In genomic region chr5:150573216-150573615, GRCh38 we compare ENCODE assay signal across 15 cellular contexts.
DNase-seq lines count a peak whose midpoint lies in the region; ATAC-seq and TF ChIP-seq lines count a peak whose summit lies in the region.
"Had no signal": no experiment of that assay in that cellular context is flagged by ENCODE, and none has a peak within 500 bp of the region (broad histone marks: within the 10 kb centered on the region; RNA-seq: fewer than 3 reads in every experiment).

No MANE protein-coding gene starts in this region.

- H3K36me3 Mint-ChIP-seq in natural killer cell treated with Interleukin-12 subunit alpha and Interleukin-12 subunit beta and Interleukin-15 and Interleukin-18, amount 100 ng/mL, for 72 hours, result no peaks in the 10 kb centered on the region
- H3K36me3 Mint-ChIP-seq in natural killer cell (no peaks in the 10 kb centered on the region), nephron (ENCODE audit: low read depth) (no peaks in the 10 kb centered on the region)
- H3K36me3 Mint-ChIP-seq: CD4-positive, CD25-positive, alpha-beta regulatory T cell had no signal

- H3K4me1 Mint-ChIP-seq in natural killer cell treated with Interleukin-12 subunit alpha and Interleukin-12 subunit beta and Interleukin-15 and Interleukin-18, amount 100 ng/mL, for 72 hours (ENCODE audit: low read depth in 2 of 2), result no peaks in the 10 kb centered on the region
- H3K4me1 Mint-ChIP-seq in natural killer cell (no peaks in the 10 kb centered on the region), nephron (peaks cover 36% of the 10 kb centered on the region)
- H3K4me1 Mint-ChIP-seq: CD4-positive, CD25-positive, alpha-beta regulatory T cell had no signal

- intact Hi-C loops in natural killer cell (cut with micrococcal nuclease), result no loop called here

- H3K27me3 Mint-ChIP-seq in natural killer cell treated with Interleukin-12 subunit alpha and Interleukin-12 subunit beta and Interleukin-15 and Interleukin-18, amount 100 ng/mL, for 72 hours, result no peaks in the 10 kb centered on the region
- H3K27me3 Mint-ChIP-seq in natural killer cell (ENCODE audit: low read depth in 2 of 2), result peaks cover 0 to 2% of the 10 kb centered on the region in 2 donors
- peaks cover 6% of the 10 kb centered on the region for H3K27me3 Mint-ChIP-seq in nephron (ENCODE audit: low read depth)
- H3K27me3 Mint-ChIP-seq: CD4-positive, CD25-positive, alpha-beta regulatory T cell had no signal

- H3K9me3 Mint-ChIP-seq in natural killer cell treated with Interleukin-12 subunit alpha and Interleukin-12 subunit beta and Interleukin-15 and Interleukin-18, amount 100 ng/mL, for 72 hours, result no peaks in the 10 kb centered on the region
- H3K9me3 Mint-ChIP-seq in natural killer cell, result no peaks in the 10 kb centered on the region
- no peaks in the 10 kb centered on the region for H3K9me3 Mint-ChIP-seq in nephron
- H3K9me3 Mint-ChIP-seq: CD4-positive, CD25-positive, alpha-beta regulatory T cell had no signal

- H3K4me3 ChIP-seq in fibroblast of villous mesenchyme (ENCODE audit: low read depth, low read length), result no peak overlapping the region
- H3K4me3 ChIP-seq: BLaER1 treated with 17β-estradiol and CSF1 and Interleukin-3, amounts not matched to agents 10 nM and 100 nM; GM12878; GM23248 had no signal

- ATAC-seq in natural killer cell treated with Interleukin-12 subunit alpha and Interleukin-12 subunit beta and Interleukin-15 and Interleukin-18, amount 100 ng/mL, for 72 hours, result no peak
- ATAC-seq in natural killer cell (no peak), HG03439 (IDR thresholded peaks at IDR 0.05; ENCODE audit: unreplicated experiment) (no peak)

- TF ChIP-seq CTCF in natural killer cell (IDR thresholded peaks at IDR 0.05) (no peak), fibroblast of villous mesenchyme (IDR thresholded peaks at IDR 0.05; ENCODE audit: insufficient read depth, low read depth, low read length) (no peak), nephron (IDR thresholded peaks at IDR 0.05; ENCODE audit: unreplicated experiment in 3 of 3) (no peak)

- peak; percentile 32 for DNase-seq in natural killer cell treated with Interleukin-12 subunit alpha and Interleukin-12 subunit beta and Interleukin-15 and Interleukin-18, amount 100 ng/mL, for 72 hours (ENCODE audit: low spot score)
- DNase-seq in natural killer cell, result no peak
- peak; percentile 56 for DNase-seq in fibroblast of villous mesenchyme (ENCODE audit: low read depth)
- DNase-seq in putamen (ENCODE audit: low spot score), result no peak
- no peak for DNase-seq in ecto neural progenitor cell (ENCODE audit: low spot score)
- DNase-seq in SHP77 treated with DMSO at 0.1 percent for 48 hours (lab: John Stamatoyannopoulos, UW), result no peak
- DNase-seq: ACHN; Calu3; CD4-positive, CD25-positive, alpha-beta regulatory T cell; DMS 273 treated with DMSO at 0.1 percent for 48 hours; GM23248 had no signal

- H3K4me3 Mint-ChIP-seq in natural killer cell treated with Interleukin-12 subunit alpha and Interleukin-12 subunit beta and Interleukin-15 and Interleukin-18, amount 100 ng/mL, for 72 hours, result no peak overlapping the region
- H3K4me3 Mint-ChIP-seq in natural killer cell (no peak overlapping the region), nephron (no peak overlapping the region)
- H3K4me3 Mint-ChIP-seq: CD4-positive, CD25-positive, alpha-beta regulatory T cell had no signal

- no peak overlapping the region for H3K27ac Mint-ChIP-seq in natural killer cell treated with Interleukin-12 subunit alpha and Interleukin-12 subunit beta and Interleukin-15 and Interleukin-18, amount 100 ng/mL, for 72 hours
- no peak overlapping the region for H3K27ac Mint-ChIP-seq in natural killer cell
- H3K27ac Mint-ChIP-seq in nephron, result peak overlapping the region; percentile 78 to 95 (median 94)
- H3K27ac Mint-ChIP-seq: CD4-positive, CD25-positive, alpha-beta regulatory T cell had no signal

Comparison
In these comparisons a context has a peak if more than half of its experiments do, and no peak if none do; other contexts are left out.
1. DNase-seq: peak in natural killer cell treated with Interleukin-12 subunit alpha and Interleukin-12 subunit beta and Interleukin-15 and Interleukin-18, amount 100 ng/mL, for 72 hours (single experiment) and fibroblast of villous mesenchyme (single experiment); none in natural killer cell (single experiment), putamen (single experiment), ecto neural progenitor cell (single experiment) and SHP77 treated with DMSO at 0.1 percent for 48 hours (single experiment).
2. H3K27ac Mint-ChIP-seq: peak in nephron (3 of 3); none in natural killer cell treated with Interleukin-12 subunit alpha and Interleukin-12 subunit beta and Interleukin-15 and Interleukin-18, amount 100 ng/mL, for 72 hours (0 of 2) and natural killer cell (0 of 2).